In the genomic region with DNA sequence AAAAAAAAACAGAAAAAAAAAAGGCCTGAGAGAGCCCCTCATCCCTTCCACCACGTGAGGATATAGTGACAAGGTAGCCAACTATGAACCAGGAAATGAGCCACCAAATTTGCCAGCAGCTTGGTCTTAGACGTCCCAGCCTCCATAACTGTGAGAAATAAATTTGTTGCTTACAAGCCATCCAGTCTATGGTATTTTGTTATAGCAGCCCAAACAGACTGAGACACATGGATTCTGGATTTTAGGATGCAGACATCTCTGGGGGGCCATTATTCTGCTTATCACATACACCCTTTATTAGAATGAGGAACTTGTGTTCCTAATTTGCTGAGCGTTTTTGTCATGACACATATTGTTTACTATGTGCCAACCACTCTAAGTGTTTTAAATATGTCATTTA, we compare ENCODE assay signal across 21 cellular contexts. TPM values are rescaled to one million over a fixed set of nuclear protein-coding genes. Genes with fewer than 3 reads are reported as not detected.
DNase-seq lines count a peak whose midpoint lies in the region; ATAC-seq, FAIRE-seq and TF ChIP-seq lines count a peak whose summit lies in the region.
"Had no signal": no experiment of that assay in that cellular context is flagged by ENCODE, and none has a peak within 500 bp of the region (broad histone marks: within the 10 kb centered on the region; RNA-seq: fewer than 3 reads in every experiment).

No MANE protein-coding gene starts in this region.

- no peak overlapping the region for H3K9ac ChIP-seq in HepG2 (ENCODE audit: insufficient read depth, low read depth, low read length)
- H3K9ac ChIP-seq in Karpas-422 (ENCODE audit: low read length), result no peak overlapping the region
- no peak overlapping the region for H3K9ac ChIP-seq in SU-DHL-6 (ENCODE audit: low read length)
- H3K9ac ChIP-seq: BLaER1 treated with 17β-estradiol and CSF1 and Interleukin-3, amounts not matched to agents 10 nM and 100 nM; GM23248 had no signal

- POLR2A ChIA-PET in HepG2 (lab: Yijun Ruan, JAX), result no interaction called here

- H3F3A ChIP-seq in SU-DHL-6 (ENCODE audit: insufficient read depth), result no peaks in the 10 kb centered on the region

- no peak for TF ChIP-seq POLR2A in HepG2 (IDR thresholded peaks at IDR 0.05; ENCODE audit: insufficient read depth in 1 of 2, low read depth in 2 of 2, low read length in 2 of 2)
- TF ChIP-seq POLR2A in right lobe of liver (IDR thresholded peaks at IDR 0.05), result no peak
- no peak for TF ChIP-seq POLR2A in GM12892 (IDR thresholded peaks at IDR 0.05; ENCODE audit: low read depth, low read length)

- H3K9me2 ChIP-seq in Karpas-422 (replicated peaks; ENCODE audit: insufficient read depth, low read length), result no peaks in the 10 kb centered on the region; the same call in 1 of the 2 replicates
- no peaks in the 10 kb centered on the region for H3K9me2 ChIP-seq in SU-DHL-6 (replicated peaks; ENCODE audit: insufficient read depth, low read length)

- H2AFZ ChIP-seq in HepG2 (ENCODE audit: low read length), result no peak overlapping the region
- H2AFZ ChIP-seq in Karpas-422 (ENCODE audit: low read length), result peak overlapping the region; percentile 80; the same call in 1 of the 2 replicates
- peak overlapping the region; percentile 12 for H2AFZ ChIP-seq in SU-DHL-6 (ENCODE audit: low read depth, low read length, severe bottlenecking)
- H2AFZ ChIP-seq: GM23248 had no signal

- no TSS peak for BruUV-seq in HepG2 (replicated peaks; lab: Mats Ljungman, UMichigan)

- H3K79me2 ChIP-seq in HepG2 (ENCODE audit: insufficient read depth, low read length) (no peaks in the 10 kb centered on the region), Karpas-422 (ENCODE audit: low read length) (0 out of 2 replicates have a peak, but pooled peaks cover 4% of the 10 kb centered on the region), SU-DHL-6 (ENCODE audit: insufficient read depth, low read length) (no peaks in the 10 kb centered on the region)

- H3K9me3 ChIP-seq in HepG2 (ENCODE audit: low read length), result no peaks in the 10 kb centered on the region
- H3K9me3 ChIP-seq in right lobe of liver, result no peaks in the 10 kb centered on the region
- no peaks in the 10 kb centered on the region for H3K9me3 ChIP-seq in Karpas-422 (ENCODE audit: low read length)
- H3K9me3 ChIP-seq in SU-DHL-6 (ENCODE audit: insufficient read depth, low read length), result no peaks in the 10 kb centered on the region
- H3K9me3 ChIP-seq: BLaER1 treated with 17β-estradiol and CSF1 and Interleukin-3, amounts not matched to agents 10 nM and 100 nM; HAP-1 had no signal

- H4K20me1 ChIP-seq in HepG2 (ENCODE audit: insufficient read depth, low read length) (no peaks in the 10 kb centered on the region), Karpas-422 (ENCODE audit: insufficient read depth, low read depth, low read length) (no peaks in the 10 kb centered on the region), SU-DHL-6 (ENCODE audit: low read depth, low read length) (no peaks in the 10 kb centered on the region)
- H4K20me1 ChIP-seq: BLaER1 treated with 17β-estradiol and CSF1 and Interleukin-3, amounts not matched to agents 10 nM and 100 nM had no signal

- H3K4me1 ChIP-seq in HepG2 (ENCODE audit: insufficient read depth, low read length) (peaks cover 51% of the 10 kb centered on the region), right lobe of liver (no peaks in the 10 kb centered on the region), Karpas-422 (ENCODE audit: low read length) (peaks cover 5% of the 10 kb centered on the region)

- ATAC-seq in HepG2 (no peak), right lobe of liver (no peak), HG02571 (IDR thresholded peaks at IDR 0.05; ENCODE audit: unreplicated experiment) (no peak)
- ATAC-seq: CD8-positive, alpha-beta T cell had no signal

- TF ChIP-seq RAD21 in HepG2 (CRISPR knock-in tag; IDR thresholded peaks at IDR 0.05), result no peak

- CTCF ChIA-PET in HepG2 (lab: Yijun Ruan, JAX; ENCODE audit: low intra/inter-chr PET ratio, low total read pairs), result no interaction called here

- TF ChIP-seq CTCF in HepG2 (CRISPR knock-in tag; IDR thresholded peaks at IDR 0.05), result no peak
- TF ChIP-seq CTCF in right lobe of liver (IDR thresholded peaks at IDR 0.05), result no peak
- no peak for TF ChIP-seq CTCF in SU-DHL-6 (IDR thresholded peaks at IDR 0.05; ENCODE audit: insufficient read depth, low read length, poor library complexity, severe bottlenecking)

- H3K36me3 ChIP-seq in HepG2 (replicated peaks in 1 of 2; ENCODE audit: control insufficient read depth in 1 of 2, insufficient read depth in 2 of 2, low read length in 2 of 2) (no peaks in the 10 kb centered on the region), right lobe of liver (no peaks in the 10 kb centered on the region), Karpas-422 (ENCODE audit: insufficient read depth, low read length) (no peaks in the 10 kb centered on the region), SU-DHL-6 (ENCODE audit: low read length) (no peaks in the 10 kb centered on the region)
- H3K36me3 ChIP-seq: BLaER1 treated with 17β-estradiol and CSF1 and Interleukin-3, amounts not matched to agents 10 nM and 100 nM; HAP-1 had no signal

- intact Hi-C loops in HepG2 (cut with micrococcal nuclease; ENCODE audit: unreplicated experiment) (no loop called here), right lobe of liver (cut with DNase I) (no loop called here)

- H3K27ac ChIP-seq in HepG2 (ENCODE audit: extremely low read length, insufficient read depth, low read length) (no peak overlapping the region), right lobe of liver (no peak overlapping the region), Karpas-422 (ENCODE audit: low read length) (no peak overlapping the region), SU-DHL-6 (ENCODE audit: low read depth, low read length) (no peak overlapping the region)
- H3K27ac ChIP-seq: GM23248, HL-60 had no signal

- WGBS in HepG2 (ENCODE audit: low lambda C conversion rate), result 9% methylated on average over 3 of the region's 3 CpGs
- 41% methylated on average over 3 of the region's 3 CpGs for WGBS in right lobe of liver (ENCODE audit: insufficient coverage, low coverage, low lambda C conversion rate, missing lambda C conversion rate)

- no peak for FAIRE-seq in HepG2 (lab: Jason Lieb, UNC)
- no peak for FAIRE-seq in GM12892 (lab: Jason Lieb, UNC)
- FAIRE-seq: G401.6, GM12891, GM18507, HTR-8/SVneo had no signal

- H3K27me3 ChIP-seq in HepG2 (ENCODE audit: control insufficient read depth in 1 of 2, insufficient read depth in 2 of 2, low read length in 2 of 2), result no peaks in the 10 kb centered on the region; a peak in 1 of 5 replicates
- no peaks in the 10 kb centered on the region for H3K27me3 ChIP-seq in right lobe of liver
- H3K27me3 ChIP-seq in Karpas-422 (ENCODE audit: low read length), result no peaks in the 10 kb centered on the region
- H3K27me3 ChIP-seq in SU-DHL-6 (ENCODE audit: low read length), result no peaks in the 10 kb centered on the region
- H3K27me3 ChIP-seq: BLaER1 treated with 17β-estradiol and CSF1 and Interleukin-3, amounts not matched to agents 10 nM and 100 nM had no signal

- in situ Hi-C loops in HepG2 (cut with HindIII; ENCODE audit: extremely low pct_ligation_motif_present, low pct_unique_long_range_greater_than_20kb), result no loop called here

- 0 out of 2 replicates have a peak overlapping the region, but pooled peaks have one; percentile 5 for H3K4me2 ChIP-seq in HepG2 (ENCODE audit: low read depth, low read length)
- no peak overlapping the region for H3K4me2 ChIP-seq in Karpas-422 (ENCODE audit: low read depth, low read length, poor library complexity, severe bottlenecking)
- H3K4me2 ChIP-seq in SU-DHL-6 (ENCODE audit: low read depth, low read length, poor library complexity, severe bottlenecking), result no peak overlapping the region

- DNase-seq in HepG2 (ENCODE audit: low spot score) (no peak), right lobe of liver (no peak), Karpas-422 (no peak), GM12892 (ENCODE audit: insufficient read length) (no peak)
- DNase-seq in stimulated activated CD4-positive, alpha-beta T cell treated with anti-CD3 and anti-CD28 coated beads, Interleukin-1b, Interleukin-23, amount 100 ng/mL, for 48 hours, result no peak
- DNase-seq: Calu3; CD8-positive, alpha-beta T cell; DMS79 treated with DMSO at 0.1 percent for 48 hours; EL; GM23248 had no signal

- TF ChIP-seq EP300 in HepG2 (IDR thresholded peaks at IDR 0.05; ENCODE audit: low read depth in 2 of 2, low read length in 2 of 2), result no peak
- TF ChIP-seq EP300 in HepG2 (CRISPR knock-in tag; IDR thresholded peaks at IDR 0.05; ENCODE audit: borderline replicate concordance), result no peak

- H3K4me3 ChIP-seq in HepG2 (replicated peaks in 1 of 3; ENCODE audit: insufficient read depth in 1 of 3, low read depth in 2 of 3, low read length in 3 of 3), result no peak overlapping the region
- no peak overlapping the region for H3K4me3 ChIP-seq in right lobe of liver
- H3K4me3 ChIP-seq in Karpas-422 (ENCODE audit: low read length), result no peak overlapping the region
- no peak overlapping the region for H3K4me3 ChIP-seq in SU-DHL-6 (ENCODE audit: insufficient read depth, low read length, poor library complexity, severe bottlenecking)
- H3K4me3 ChIP-seq: BLaER1 treated with 17β-estradiol and CSF1 and Interleukin-3, amounts not matched to agents 10 nM and 100 nM; GM23248; HAP-1 had no signal

RNA-seq across cellular contexts. Expression of a gene that starts 5.4 kb away (rescaled TPM):
- total RNA-seq in HepG2 (2016; rRNA removed; fragmentation: Illumina TruSeq; extraction: Trizol) (39.1 and 43.9 TPM in 2 replicates), right lobe of liver (10 to 100 TPM in 5 of 6 experiments, 1 to 10 TPM in 1; 8.8 to 49.3 (median 29.9) TPM)
- total RNA-seq in HepG2 (2016; cell fraction: cytosol; rRNA removed; fragmentation: Illumina TruSeq; extraction: Trizol; ENCODE audit: low read depth), result 5.4 and 7.7 TPM in 2 replicates
- total RNA-seq in HepG2 (2016; cell fraction: insoluble cytoplasmic fraction; rRNA removed; fragmentation: Illumina TruSeq; extraction: Trizol), result 43.3 and 45.3 TPM in 2 replicates
- 15.9 and 17.6 TPM in 2 replicates for total RNA-seq in HepG2 (2016; cell fraction: membrane; rRNA removed; fragmentation: Illumina TruSeq; extraction: Trizol)
- 32.7 and 48.1 TPM in 2 replicates for total RNA-seq in HepG2 (2016; cell fraction: nucleus; rRNA removed; fragmentation: Illumina TruSeq; extraction: Trizol)
- polyA plus RNA-seq in HepG2 (2011; rRNA removed), result 16.0 and 19.0 TPM in 2 replicates
- polyA plus RNA-seq in HepG2 (2011; cell fraction: cytosol; rRNA removed), result 4.0 and 10.3 TPM in 2 replicates
- 3.5 and 4.7 TPM in 2 replicates for polyA plus RNA-seq in HepG2 (2011; cell fraction: nucleus; rRNA removed)
- polyA plus RNA-seq in HepG2 (2012), result 59.3 and 77.8 TPM in 2 replicates
- 5.9 and 9.7 TPM in 2 replicates for polyA plus RNA-seq in HepG2 (2016; cell fraction: cytosol; fragmentation: Illumina TruSeq; extraction: Trizol; ENCODE audit: low read depth)
- 34.4 and 43.8 TPM in 2 replicates for polyA plus RNA-seq in HepG2 (2016; cell fraction: insoluble cytoplasmic fraction; fragmentation: Illumina TruSeq; extraction: Trizol; ENCODE audit: low read depth)
- 10.6 and 14.6 TPM in 2 replicates for polyA plus RNA-seq in HepG2 (2016; cell fraction: membrane; fragmentation: Illumina TruSeq; extraction: Trizol; ENCODE audit: low read depth)
- polyA plus RNA-seq in HepG2 (2016; cell fraction: nucleus; fragmentation: Illumina TruSeq; extraction: Trizol; ENCODE audit: insufficient read depth, low read depth), result 37.2 and 38.4 TPM in 2 replicates
- polyA minus RNA-seq in HepG2 (2011; rRNA and poly(A)+ RNA removed; ENCODE audit: low replicate concordance), result 3.9 and 4.0 TPM in 2 replicates
- polyA minus RNA-seq in HepG2 (2011; cell fraction: cytosol; rRNA and poly(A)+ RNA removed), result 10.0 and 20.0 TPM in 2 replicates
- 21.8 and 32.4 TPM in 2 replicates for polyA minus RNA-seq in HepG2 (2011; cell fraction: nucleus; rRNA and poly(A)+ RNA removed)
- total RNA-seq in Karpas-422 (2014; rRNA removed; shearing (Covaris generic); ENCODE audit: low replicate concordance), result 18.5 and 95.3 TPM in 2 replicates
- 22.3 TPM for polyA plus RNA-seq in GM12892 (2012; ENCODE audit: missing spikeins)

RNA-seq across cellular contexts. Expression of a gene that starts 7.6 kb away (rescaled TPM):
- 0.06 and 0.15 TPM in 2 replicates for total RNA-seq in HepG2 (2016; rRNA removed; fragmentation: Illumina TruSeq; extraction: Trizol)
- total RNA-seq in HepG2 (2016; cell fraction: cytosol; rRNA removed; fragmentation: Illumina TruSeq; extraction: Trizol; ENCODE audit: low read depth), result not detected in 2 replicates
- total RNA-seq in HepG2 (2016; cell fraction: insoluble cytoplasmic fraction; rRNA removed; fragmentation: Illumina TruSeq; extraction: Trizol), result 0.11 TPM in 1 of 2 replicates, not detected in the other
- 0.03 TPM in 1 of 2 replicates, not detected in the other for total RNA-seq in HepG2 (2016; cell fraction: membrane; rRNA removed; fragmentation: Illumina TruSeq; extraction: Trizol)
- total RNA-seq in HepG2 (2016; cell fraction: nucleus; rRNA removed; fragmentation: Illumina TruSeq; extraction: Trizol), result 0.19 TPM in 1 of 2 replicates, not detected in the other
- 0.29 and 0.34 TPM in 2 replicates for polyA plus RNA-seq in HepG2 (2011; rRNA removed)
- 0.17 and 0.32 TPM in 2 replicates for polyA plus RNA-seq in HepG2 (2011; cell fraction: cytosol; rRNA removed)
- polyA plus RNA-seq in HepG2 (2011; cell fraction: nucleus; rRNA removed), result 0.31 and 0.32 TPM in 2 replicates
- 0.49 and 1.3 TPM in 2 replicates for polyA plus RNA-seq in HepG2 (2012)
- polyA plus RNA-seq in HepG2 (2016; cell fraction: cytosol; fragmentation: Illumina TruSeq; extraction: Trizol; ENCODE audit: low read depth), result not detected in 2 replicates
- 0.09 TPM in 1 of 2 replicates, not detected in the other for polyA plus RNA-seq in HepG2 (2016; cell fraction: insoluble cytoplasmic fraction; fragmentation: Illumina TruSeq; extraction: Trizol; ENCODE audit: low read depth)
- not detected in 2 replicates for polyA plus RNA-seq in HepG2 (2016; cell fraction: membrane; fragmentation: Illumina TruSeq; extraction: Trizol; ENCODE audit: low read depth)
- polyA plus RNA-seq in HepG2 (2016; cell fraction: nucleus; fragmentation: Illumina TruSeq; extraction: Trizol; ENCODE audit: insufficient read depth, low read depth), result 0.23 TPM in 1 of 2 replicates, not detected in the other
- 0.05 and 0.06 TPM in 2 replicates for polyA minus RNA-seq in HepG2 (2011; rRNA and poly(A)+ RNA removed; ENCODE audit: low replicate concordance)
- polyA minus RNA-seq in HepG2 (2011; cell fraction: cytosol; rRNA and poly(A)+ RNA removed), result 0.20 and 0.53 TPM in 2 replicates
- 0.64 and 1.1 TPM in 2 replicates for polyA minus RNA-seq in HepG2 (2011; cell fraction: nucleus; rRNA and poly(A)+ RNA removed)
- 1 to 10 TPM in 2 of 6 experiments, under 1 TPM in 4; 0.56 to 1.9 (median 0.81) TPM for total RNA-seq in right lobe of liver
- total RNA-seq in Karpas-422 (2014; rRNA removed; shearing (Covaris generic); ENCODE audit: low replicate concordance), result 0.51 and 1.6 TPM in 2 replicates
- polyA plus RNA-seq in GM12892 (2012; ENCODE audit: missing spikeins), result 0.61 TPM
- total RNA-seq: A172; Calu3; CD8-positive, alpha-beta T cell; GM23248; H4 had no signal
